In genomic region chr17:38430316-38430715, GRCh38 we compare ENCODE assay signal across 1 cellular context.
TF ChIP-seq lines count a peak whose summit lies in the region.

No MANE protein-coding gene starts in this region.

TF ChIP-seq in IMR-90, 13 proteins besides CTCF, POLR2A, EP300 and RAD21 (continued from another document):
- TF ChIP-seq ELK1 (IDR thresholded peaks at IDR 0.05; ENCODE audit: borderline replicate concordance, low read depth, low read length) = no peak
- TF ChIP-seq SMC3 (IDR thresholded peaks at IDR 0.05; ENCODE audit: low read depth, low read length) = no peak
